In genomic region chr19:35619290-35619923, GRCh38 we compare ENCODE assay signal across 4 cellular contexts. TPM values are rescaled to one million over a fixed set of nuclear protein-coding genes. Genes with fewer than 3 reads are reported as not detected.
"Had no signal": no experiment of that assay in that cellular context is flagged by ENCODE, and none has a peak within 500 bp of the region (broad histone marks: within the 10 kb centered on the region; RNA-seq: fewer than 3 reads in every experiment).

No MANE protein-coding gene starts in this region.

- DNase-seq: GDM1, GF-D8 had no signal

- ATAC-seq: GM12878 had no signal

- H3K4me3 ChIP-seq: GM12878 had no signal

RNA-seq across cellular contexts. Expression of gene ETV2, which starts 22.1 kb away (rescaled TPM):
- total RNA-seq: G401 had no signal

RNA-seq across cellular contexts. Expression of gene PMIS2, which starts 33.4 kb away (rescaled TPM):
- total RNA-seq: G401, GM12878 had no signal
